ENCODE assay signal across 31 cellular contexts in the genomic region with DNA sequence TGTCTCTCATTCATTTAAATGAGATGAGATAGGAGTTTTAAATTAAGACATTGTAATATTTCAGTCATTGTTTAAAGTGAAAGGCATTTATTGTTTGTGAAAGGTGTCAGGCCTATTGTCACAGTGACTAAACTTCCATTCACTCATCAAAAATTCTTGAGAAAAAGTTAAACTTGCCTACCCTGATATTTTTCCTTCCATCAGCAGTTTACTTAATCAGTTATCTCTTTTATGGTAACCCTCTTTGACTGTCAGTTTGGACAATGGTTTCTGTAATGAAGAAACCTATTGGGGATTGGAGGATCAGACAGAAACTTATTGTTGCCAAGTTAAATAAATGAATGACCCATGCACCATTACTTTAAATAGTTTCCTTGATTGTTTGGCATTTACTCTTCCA.
"Had no signal": no experiment of that assay in that cellular context is flagged by ENCODE, and none has a peak within 500 bp of the region (broad histone marks: within the 10 kb centered on the region; RNA-seq: fewer than 3 reads in every experiment).

No MANE protein-coding gene starts in this region.

- DNase-seq: activated B cell treated with CpG ODN at 0.5 μM for 24 hours; activated CD4-positive, alpha-beta memory T cell treated with anti-CD3 and anti-CD28 coated beads for 36 hours; activated CD4-positive, alpha-beta T cell treated with anti-CD3 and anti-CD28 coated beads for 4 hours; activated CD4-positive, alpha-beta T cell treated with anti-CD3 and anti-CD28 coated beads, Interleukin-2, amount 10 ng/mL, durations not matched to agents 24 days and 14 days; activated CD4-positive, alpha-beta T cell treated with anti-CD3 and anti-CD28 coated beads, Interleukin-2, amount 50 U/mL, for 1 hour; activated CD4-positive, alpha-beta T cell treated with anti-CD3 and anti-CD28 coated beads, Interleukin-2, amount 50 U/mL, for 4 hours; activated CD4-positive, CD25-positive, alpha-beta regulatory T cell treated with anti-CD3 and anti-CD28 coated beads, Interleukin-2, amount 50 U/mL, for 72 hours; activated CD8-positive, alpha-beta memory T cell treated with anti-CD3 and anti-CD28 coated beads, Interleukin-2, amount 50 U/mL, for 4 hours; activated CD8-positive, alpha-beta T cell treated with anti-CD3 and anti-CD28 coated beads for 36 hours; activated effector memory CD4-positive, alpha-beta T cell treated with anti-CD3 and anti-CD28 coated beads, Interleukin-2, amount 50 U/mL, for 16 hours; activated gamma-delta T cell treated with Interleukin-2 at 50 U/mL for 16 hours; activated naive CD4-positive, alpha-beta T cell treated with anti-CD3 and anti-CD28 coated beads, Interleukin-2, amount 10 ng/mL, durations not matched to agents 7 days and 5 days; activated naive CD4-positive, alpha-beta T cell treated with Interleukin-2 at 50 U/mL for 16 hours; activated naive CD8-positive, alpha-beta T cell treated with anti-CD3 and anti-CD28 coated beads, Interleukin-2, amount 10 ng/mL, durations not matched to agents 7 days and 5 days; activated naive CD8-positive, alpha-beta T cell treated with anti-CD3 and anti-CD28 coated beads, Interleukin-2, amount 50 U/mL, for 24 hours; activated T-cell treated with anti-CD3 and anti-CD28 coated beads for 4 hours; activated T-cell treated with anti-CD3 and anti-CD28 coated beads, Interleukin-2, amount 50 U/mL, for 1 hour; activated T-cell treated with anti-CD3 and anti-CD28 coated beads, Interleukin-2, amount 50 U/mL, for 4 hours; activated T-cell treated with anti-CD3 and anti-CD28 coated beads, Interleukin-2, amount 50 U/mL, for 72 hours; amygdala; anterior cingulate cortex; caudate nucleus; cerebellar nuclear complex; T-helper 2 cell; T-helper 9 cell had no signal

- H3K36me3 ChIP-seq: ascending aorta, cardiac muscle cell had no signal

- FAIRE-seq: bronchial epithelial cell, TTC549 had no signal

- H3K4me1 ChIP-seq: ascending aorta had no signal

- ATAC-seq: activated CD8-positive, alpha-beta T cell treated with anti-CD3 and anti-CD28 coated beads for 36 hours; activated naive CD8-positive, alpha-beta T cell treated with anti-CD3 and anti-CD28 coated beads, Interleukin-2, amount 50 U/mL, for 24 hours; activated T-cell treated with anti-CD3 and anti-CD28 coated beads, Interleukin-2, amount 50 U/mL, for 4 hours; activated T-cell treated with anti-CD3 and anti-CD28 coated beads, Interleukin-2, amount 50 U/mL, for 72 hours; activated T-helper 17 cell treated with anti-CD3 and anti-CD28 coated beads, Interleukin-2, amount 50 U/mL, for 72 hours had no signal

- H3K4me3 ChIP-seq: ascending aorta, cardiac muscle cell had no signal

- H3K27me3 ChIP-seq: ascending aorta, cardiac muscle cell had no signal

- H3K27ac ChIP-seq: ascending aorta, cardiac muscle cell, VCaP had no signal
